In the genomic region with DNA sequence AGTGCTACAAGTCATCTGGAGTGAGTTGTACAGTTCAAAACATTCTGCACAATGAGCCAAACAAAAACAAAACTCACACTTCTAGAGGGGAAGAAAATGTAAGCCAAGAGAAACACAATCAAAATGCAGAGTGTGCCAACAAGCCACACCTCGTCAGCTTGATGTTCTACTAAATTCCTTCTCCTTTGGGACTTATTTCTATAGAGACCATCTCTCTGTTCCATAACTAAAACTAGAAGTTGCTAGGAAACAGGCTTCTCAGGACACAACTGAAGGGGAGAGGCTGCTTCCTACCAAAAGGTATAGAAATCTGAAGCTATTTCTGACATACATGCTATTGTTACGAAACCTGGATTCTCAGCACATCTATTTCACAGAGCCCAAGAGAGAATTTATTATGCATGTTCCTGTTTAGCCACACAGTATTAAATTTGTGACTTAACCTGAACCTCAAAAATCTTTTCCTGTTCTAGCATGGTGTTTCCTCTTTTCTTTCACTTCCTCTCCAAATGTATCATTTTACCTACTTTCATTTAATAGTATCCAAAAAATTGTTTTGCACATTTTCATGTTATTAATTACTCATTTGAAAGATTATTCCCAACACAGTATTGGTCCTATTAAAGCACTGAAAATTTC, we compare ENCODE assay signal across 23 cellular contexts.
A peak's percentile ranks its signal among the peaks of the same experiment; 100 is the strongest.
DNase-seq lines count a peak whose midpoint lies in the region; ATAC-seq and TF ChIP-seq lines count a peak whose summit lies in the region.
"Had no signal": no experiment of that assay in that cellular context is flagged by ENCODE, and none has a peak within 500 bp of the region (broad histone marks: within the 10 kb centered on the region; RNA-seq: fewer than 3 reads in every experiment).

No MANE protein-coding gene starts in this region.

- H3K4me1 Mint-ChIP-seq in neural progenitor cell = peaks cover 15% of the 10 kb centered on the region
- H3K4me1 Mint-ChIP-seq: activated T-helper 17 cell treated with anti-CD3 and anti-CD28 coated beads, Interleukin-2, amount 50 U/mL, for 72 hours had no signal

- H3K27ac ChIP-seq in neural progenitor cell = no peak overlapping the region
- H3K27ac ChIP-seq: KMS-11, parathyroid adenoma, sigmoid colon, SJSA1 had no signal

- peaks cover 12% of the 10 kb centered on the region for H3K36me3 Mint-ChIP-seq in neural progenitor cell
- H3K36me3 Mint-ChIP-seq: CD4-positive, alpha-beta memory T cell had no signal

- no peak for ATAC-seq in HG02610 (IDR thresholded peaks at IDR 0.05; ENCODE audit: unreplicated experiment)
- no peak for ATAC-seq in HG02571 (IDR thresholded peaks at IDR 0.05; ENCODE audit: unreplicated experiment)
- ATAC-seq: activated T-helper 17 cell treated with anti-CD3 and anti-CD28 coated beads, Interleukin-2, amount 50 U/mL, for 72 hours; stimulated activated naive CD8-positive, alpha-beta T cell treated with anti-CD3 and anti-CD28 coated beads, Interleukin-15, Interleukin-2, amounts not matched to agents 100 U/mL and 50 U/mL, for 24 hours had no signal

- H3K9me3 ChIP-seq in neural progenitor cell (ENCODE audit: low read depth) = no peaks in the 10 kb centered on the region
- H3K9me3 ChIP-seq: sigmoid colon, SJSA1 had no signal

- no peaks in the 10 kb centered on the region for H3K27me3 ChIP-seq in neural progenitor cell
- H3K27me3 ChIP-seq: sigmoid colon, SJSA1 had no signal

- H3K27me3 Mint-ChIP-seq in neural progenitor cell (ENCODE audit: insufficient read depth, low read depth) = no peaks in the 10 kb centered on the region

- H3K4me3 Mint-ChIP-seq in neural progenitor cell = no peak overlapping the region
- H3K4me3 Mint-ChIP-seq: activated T-helper 17 cell treated with anti-CD3 and anti-CD28 coated beads, Interleukin-2, amount 50 U/mL, for 72 hours; CD4-positive, alpha-beta memory T cell; H9 had no signal

- TF ChIP-seq CTCF in neural progenitor cell (IDR thresholded peaks at IDR 0.05) = no peak

- H3K9me3 Mint-ChIP-seq in neural progenitor cell = peaks cover 4% of the 10 kb centered on the region
- H3K9me3 Mint-ChIP-seq: activated T-helper 17 cell treated with anti-CD3 and anti-CD28 coated beads, Interleukin-2, amount 50 U/mL, for 72 hours; CD4-positive, alpha-beta memory T cell; H9 had no signal

- H3K27ac Mint-ChIP-seq in neural progenitor cell = peak overlapping the region; percentile 64
- H3K27ac Mint-ChIP-seq: activated T-helper 17 cell treated with anti-CD3 and anti-CD28 coated beads, Interleukin-2, amount 50 U/mL, for 72 hours; CD4-positive, alpha-beta memory T cell; H9 had no signal

- no peak overlapping the region for H3K9ac ChIP-seq in neural progenitor cell
- H3K9ac ChIP-seq: KMS-11, parathyroid adenoma had no signal

- H4K20me1 ChIP-seq in neural progenitor cell (ENCODE audit: low read depth) = no peaks in the 10 kb centered on the region

- no peak overlapping the region for H3K4me3 ChIP-seq in neural progenitor cell
- H3K4me3 ChIP-seq: sigmoid colon, SJSA1 had no signal

- no peaks in the 10 kb centered on the region for H3K4me1 ChIP-seq in neural progenitor cell
- H3K4me1 ChIP-seq: parathyroid adenoma, sigmoid colon, SJSA1 had no signal

- H2AFZ ChIP-seq in neural progenitor cell (replicated peaks) = no peak overlapping the region
- H2AFZ ChIP-seq: parathyroid adenoma had no signal

- no peaks in the 10 kb centered on the region for H3K36me3 ChIP-seq in neural progenitor cell
- H3K36me3 ChIP-seq: sigmoid colon, SJSA1 had no signal

- peak; percentile 28 for DNase-seq in NCI-H748 (lab: John Stamatoyannopoulos, UW; ENCODE audit: unreplicated experiment)
- no peak for DNase-seq in NCI-H748 treated with DMSO at 0.1 percent for 48 hours (lab: John Stamatoyannopoulos, UW)
- peak; percentile 57 to 67 for DNase-seq in Kasumi-1 (lab: John Stamatoyannopoulos, UW)
- DNase-seq in astrocyte of the hippocampus (ENCODE audit: low read depth, low spot score) = peak; percentile 5
- DNase-seq in neural progenitor cell (ENCODE audit: low spot score) = no peak
- no peak for DNase-seq in activated effector memory CD4-positive, alpha-beta T cell treated with anti-CD3 and anti-CD28 coated beads, Interleukin-2, amount 50 U/mL, for 16 hours
- DNase-seq: ACHN; activated CD4-positive, alpha-beta T cell treated with anti-CD3 and anti-CD28 coated beads for 1 hour; CD4-positive, alpha-beta memory T cell; central memory CD4-positive, alpha-beta T cell; effector CD8-positive, alpha-beta T cell; H9; mammary epithelial cell; NCI-H187; NCI-H510A treated with DMSO at 0.1 percent for 48 hours; sigmoid colon; stimulated activated naive CD8-positive, alpha-beta T cell treated with anti-CD3 and anti-CD28 coated beads, Interleukin-15, Interleukin-2, amounts not matched to agents 100 U/mL and 50 U/mL, for 24 hours had no signal

- H3K79me2 ChIP-seq in neural progenitor cell (ENCODE audit: low read depth) = no peaks in the 10 kb centered on the region
- H3K79me2 ChIP-seq: parathyroid adenoma had no signal

- H3F3A ChIP-seq in neural progenitor cell (ENCODE audit: low read depth) = no peaks in the 10 kb centered on the region

- no peak overlapping the region for H3K4me2 ChIP-seq in neural progenitor cell
- H3K4me2 ChIP-seq: KMS-11 had no signal

Comparison
In these comparisons a context has a peak if more than half of its experiments do, and no peak if none do; other contexts are left out.
1. DNase-seq: peak in NCI-H748 (single experiment), Kasumi-1 (2 of 2) and astrocyte of the hippocampus (single experiment); none in NCI-H748 treated with DMSO at 0.1 percent for 48 hours (single experiment), neural progenitor cell (single experiment) and activated effector memory CD4-positive, alpha-beta T cell treated with anti-CD3 and anti-CD28 coated beads, Interleukin-2, amount 50 U/mL, for 16 hours (single experiment).